16 cellular contexts compared by ENCODE assay signal in genomic region chr17:3986270-3986938, GRCh38. TPM values are rescaled to one million over a fixed set of nuclear protein-coding genes. Genes with fewer than 3 reads are reported as not detected.
DNase-seq lines count a peak whose midpoint lies in the region; ATAC-seq, FAIRE-seq and TF ChIP-seq lines count a peak whose summit lies in the region.
"Had no signal": no experiment of that assay in that cellular context is flagged by ENCODE, and none has a peak within 500 bp of the region (broad histone marks: within the 10 kb centered on the region; RNA-seq: fewer than 3 reads in every experiment).

No MANE protein-coding gene starts in this region.

- intact Hi-C loops in right lobe of liver (cut with DNase I) (no loop called here), tibial artery (cut with DNase I; ENCODE audit: low total_unique reads) (no loop called here)

- ATAC-seq in right lobe of liver, result peak; percentile 92 to 93 (median 92)
- ATAC-seq: activated CD4-positive, alpha-beta T cell treated with anti-CD3 and anti-CD28 coated beads for 36 hours had no signal

- H3K27me3 Mint-ChIP-seq in chondrocyte (ENCODE audit: low read depth) (peaks cover 2% of the 10 kb centered on the region), HFFc6 (ENCODE audit: insufficient read depth) (peaks cover 12% of the 10 kb centered on the region; the same call in 1 of the 2 replicates)
- H3K27me3 Mint-ChIP-seq: activated CD4-positive, alpha-beta T cell treated with anti-CD3 and anti-CD28 coated beads for 36 hours had no signal

- H3K4me1 Mint-ChIP-seq in chondrocyte (ENCODE audit: low read depth) (peaks cover 25% of the 10 kb centered on the region), HFFc6 (ENCODE audit: low read depth) (peaks cover 6% of the 10 kb centered on the region)
- H3K4me1 Mint-ChIP-seq: activated CD4-positive, alpha-beta T cell treated with anti-CD3 and anti-CD28 coated beads for 36 hours had no signal

- no peak for DNase-seq in HTR-8/SVneo (ENCODE audit: insufficient read length, low spot score)
- DNase-seq in chondrocyte (ENCODE audit: low spot score), result peak; percentile 85
- DNase-seq in right lobe of liver, result peak; percentile 77 to 84 (median 83)
- DNase-seq in tibial artery, result no peak
- DNase-seq in HFFc6, result no peak
- no peak for DNase-seq in activated CD4-positive, alpha-beta T cell treated with anti-CD3 and anti-CD28 coated beads for 4 hours
- DNase-seq in activated CD4-positive, alpha-beta T cell treated with anti-CD3 and anti-CD28 coated beads, Interleukin-2, amount 50 U/mL, for 48 hours, result no peak
- DNase-seq: activated CD4-positive, alpha-beta T cell treated with anti-CD3 and anti-CD28 coated beads for 36 hours; DMS79; esophagus squamous epithelium; hippocampal formation; NCI-H526 treated with DMSO at 0.1 percent for 48 hours; T-helper 2 cell had no signal

- no peak overlapping the region for H3K27ac ChIP-seq in BLaER1 treated with 17β-estradiol and CSF1 and Interleukin-3, amounts not matched to agents 10 nM and 100 nM
- no peak overlapping the region for H3K27ac ChIP-seq in right lobe of liver
- no peak overlapping the region for H3K27ac ChIP-seq in tibial artery
- H3K27ac ChIP-seq: neural progenitor cell had no signal

- H3K27ac Mint-ChIP-seq in chondrocyte (ENCODE audit: unreplicated experiment) (no peak overlapping the region), HFFc6 (no peak overlapping the region)
- H3K27ac Mint-ChIP-seq: activated CD4-positive, alpha-beta T cell treated with anti-CD3 and anti-CD28 coated beads for 36 hours; neural progenitor cell had no signal

- H3K9me3 ChIP-seq in BLaER1 treated with 17β-estradiol and CSF1 and Interleukin-3, amounts not matched to agents 10 nM and 100 nM (replicated peaks in 1 of 11), result peaks cover 0 to 7% (median 0%) of the 10 kb centered on the region in 11 experiments; a peak in 1 of 22 replicates
- H3K9me3 ChIP-seq in right lobe of liver (no peaks in the 10 kb centered on the region), tibial artery (no peaks in the 10 kb centered on the region)
- H3K9me3 ChIP-seq: esophagus squamous epithelium, HAP-1 had no signal

- no peaks in the 10 kb centered on the region for H3K36me3 Mint-ChIP-seq in chondrocyte (ENCODE audit: low read depth)
- H3K36me3 Mint-ChIP-seq in HFFc6 (ENCODE audit: low read depth), result no peaks in the 10 kb centered on the region
- H3K36me3 Mint-ChIP-seq: neural progenitor cell had no signal

- TF ChIP-seq CTCF in chondrocyte (IDR thresholded peaks at IDR 0.05), result no peak
- TF ChIP-seq CTCF in right lobe of liver (IDR thresholded peaks at IDR 0.05), result no peak
- TF ChIP-seq CTCF in tibial artery (IDR thresholded peaks at IDR 0.05), result no peak
- no peak for TF ChIP-seq CTCF in HFFc6 (IDR thresholded peaks at IDR 0.05)

- H3K27me3 ChIP-seq in BLaER1 treated with 17β-estradiol and CSF1 and Interleukin-3, amounts not matched to agents 10 nM and 100 nM, result no peaks in the 10 kb centered on the region
- H3K27me3 ChIP-seq in right lobe of liver, result no peaks in the 10 kb centered on the region
- H3K27me3 ChIP-seq in tibial artery, result no peaks in the 10 kb centered on the region
- H3K27me3 ChIP-seq: neural progenitor cell had no signal

- no peak overlapping the region for H3K4me3 ChIP-seq in BLaER1 treated with 17β-estradiol and CSF1 and Interleukin-3, amounts not matched to agents 10 nM and 100 nM
- H3K4me3 ChIP-seq in right lobe of liver, result no peak overlapping the region
- H3K4me3 ChIP-seq in tibial artery, result no peak overlapping the region
- H3K4me3 ChIP-seq: esophagus squamous epithelium, HAP-1, neural progenitor cell had no signal

- FAIRE-seq in HTR-8/SVneo (lab: Jason Lieb, UNC), result peak; percentile 46

- H3K9ac ChIP-seq in BLaER1 treated with 17β-estradiol and CSF1 and Interleukin-3, amounts not matched to agents 10 nM and 100 nM, result no peak overlapping the region; a peak in 1 of 22 replicates
- H3K9ac ChIP-seq: neural progenitor cell had no signal

- H3K4me1 ChIP-seq in BLaER1 treated with 17β-estradiol and CSF1 and Interleukin-3, amounts not matched to agents 10 nM and 100 nM, result peaks cover 19 to 36% (median 29%) of the 10 kb centered on the region in 10 experiments
- H3K4me1 ChIP-seq in right lobe of liver (peaks cover 0 to 13% (median 6%) of the 10 kb centered on the region in 4 donors), tibial artery (peaks cover 0 to 36% (median 5%) of the 10 kb centered on the region in 4 donors)
- H3K4me1 ChIP-seq: HAP-1, neural progenitor cell had no signal

- peak overlapping the region in 9 of 11 experiments; percentile 16 to 69 (median 54); a peak in 18 of 22 replicates for H3K4me2 ChIP-seq in BLaER1 treated with 17β-estradiol and CSF1 and Interleukin-3, amounts not matched to agents 10 nM and 100 nM
- H3K4me2 ChIP-seq: neural progenitor cell had no signal

- 39% methylated on average over 5 of the region's 16 CpGs for WGBS in right lobe of liver (ENCODE audit: insufficient coverage, low coverage, low lambda C conversion rate, missing lambda C conversion rate)

- no peaks in the 10 kb centered on the region for H3K36me3 ChIP-seq in BLaER1 treated with 17β-estradiol and CSF1 and Interleukin-3, amounts not matched to agents 10 nM and 100 nM
- H3K36me3 ChIP-seq in right lobe of liver (no peaks in the 10 kb centered on the region), tibial artery (no peaks in the 10 kb centered on the region)
- H3K36me3 ChIP-seq: esophagus squamous epithelium, HAP-1, neural progenitor cell had no signal

- no peaks in the 10 kb centered on the region for H4K20me1 ChIP-seq in BLaER1 treated with 17β-estradiol and CSF1 and Interleukin-3, amounts not matched to agents 10 nM and 100 nM

- H3K4me3 Mint-ChIP-seq in chondrocyte (ENCODE audit: unreplicated experiment), result no peak overlapping the region
- no peak overlapping the region for H3K4me3 Mint-ChIP-seq in HFFc6
- H3K4me3 Mint-ChIP-seq: activated CD4-positive, alpha-beta T cell treated with anti-CD3 and anti-CD28 coated beads for 36 hours; neural progenitor cell had no signal

- TF ChIP-seq POLR2A in right lobe of liver (IDR thresholded peaks at IDR 0.05), result no peak

- H3K9me3 Mint-ChIP-seq in chondrocyte (ENCODE audit: low read depth) (no peaks in the 10 kb centered on the region), HFFc6 (no peaks in the 10 kb centered on the region)

RNA-seq across cellular contexts. Expression of gene ATP2A3, which starts 22.2 kb away (rescaled TPM):
- total RNA-seq in chondrocyte (0.53 to 1.7 TPM (median 1.5 TPM) in 3 replicates), right lobe of liver (1 to 10 TPM; 1.5 to 4.3 (median 2.3) TPM)
- under 1 TPM; 0.05 to 0.12 (median 0.08) TPM for total RNA-seq in HFFc6 (2021; fragmentation: NEBNext Ultra II Directional; extraction: Animal tissue kit (Norgen Biotek cat#: 25700))

Comparison
In these comparisons a context has a peak if more than half of its experiments do, and no peak if none do; other contexts are left out.
1. DNase-seq: peak in chondrocyte (single experiment) and right lobe of liver (3 of 3); none in HTR-8/SVneo (single experiment), tibial artery (0 of 2), HFFc6 (single experiment), activated CD4-positive, alpha-beta T cell treated with anti-CD3 and anti-CD28 coated beads for 4 hours (0 of 2) and activated CD4-positive, alpha-beta T cell treated with anti-CD3 and anti-CD28 coated beads, Interleukin-2, amount 50 U/mL, for 48 hours (0 of 2).